7 cellular contexts compared by ENCODE assay signal in genomic region chr10:425365-425764, GRCh38.
DNase-seq lines count a peak whose midpoint lies in the region; ATAC-seq, FAIRE-seq and TF ChIP-seq lines count a peak whose summit lies in the region.
"Not testable (repeated sequence)": the region's sequence is repeated elsewhere in the genome, so short reads cannot be mapped to it uniquely, and the experiment has no call there.

No MANE protein-coding gene starts in this region.

- TF ChIP-seq EP300 in HepG2 (IDR thresholded peaks at IDR 0.05; ENCODE audit: low read depth in 2 of 2, low read length in 2 of 2); HepG2 (CRISPR knock-in tag; IDR thresholded peaks at IDR 0.05; ENCODE audit: borderline replicate concordance): not testable (repeated sequence)

- H3K27me3 ChIP-seq in GM23248 (replicated peaks; ENCODE audit: insufficient read depth); MG63; HepG2 (ENCODE audit: control insufficient read depth in 1 of 2, insufficient read depth in 2 of 2, low read length in 2 of 2): not testable (repeated sequence)

- intact Hi-C loops in activated CD4-positive, alpha-beta memory T cell treated with anti-CD3 and anti-CD28 coated beads for 36 hours (cut with micrococcal nuclease); HepG2 (cut with micrococcal nuclease; ENCODE audit: unreplicated experiment): not testable (repeated sequence)

- H3K4me3 Mint-ChIP-seq in activated CD4-positive, alpha-beta memory T cell treated with anti-CD3 and anti-CD28 coated beads for 36 hours, result not testable (repeated sequence)

- not testable (repeated sequence) for H3K27ac Mint-ChIP-seq in activated CD4-positive, alpha-beta memory T cell treated with anti-CD3 and anti-CD28 coated beads for 36 hours

- not testable (repeated sequence) for H3K27me3 Mint-ChIP-seq in activated CD4-positive, alpha-beta memory T cell treated with anti-CD3 and anti-CD28 coated beads for 36 hours

- not testable (repeated sequence) for H3K27ac ChIP-seq in GM23248; epithelial cell of prostate; HepG2 (ENCODE audit: extremely low read length, insufficient read depth, low read length)

- not testable (repeated sequence) for H3K9me2 ChIP-seq in GM23248 (ENCODE audit: insufficient read depth)

- ATAC-seq in HepG2, result not testable (repeated sequence)

- not testable (repeated sequence) for TF ChIP-seq CTCF in HepG2 (CRISPR knock-in tag; IDR thresholded peaks at IDR 0.05)

- H3K36me3 ChIP-seq in GM23248 (ENCODE audit: low read depth); MG63; HepG2 (replicated peaks in 1 of 2; ENCODE audit: control insufficient read depth in 1 of 2, insufficient read depth in 2 of 2, low read length in 2 of 2): not testable (repeated sequence)

- peaks cover 20% of the 10 kb centered on the region for H3K79me2 ChIP-seq in GM23248 (ENCODE audit: insufficient read depth)
- H3K79me2 ChIP-seq in HepG2 (ENCODE audit: insufficient read depth, low read length), result not testable (repeated sequence)

- peaks cover 30% of the 10 kb centered on the region for H3F3A ChIP-seq in GM23248 (ENCODE audit: insufficient read depth)

- CTCF ChIA-PET in activated CD4-positive, alpha-beta memory T cell treated with anti-CD3 and anti-CD28 coated beads for 36 hours (lab: Charles Lee); HepG2 (lab: Yijun Ruan, JAX; ENCODE audit: low intra/inter-chr PET ratio, low total read pairs): not testable (repeated sequence)

- not testable (repeated sequence) for TF ChIP-seq RAD21 in HepG2 (CRISPR knock-in tag; IDR thresholded peaks at IDR 0.05)

- H3K9ac ChIP-seq in GM23248; HepG2 (ENCODE audit: insufficient read depth, low read depth, low read length): not testable (repeated sequence)

- H3K36me3 Mint-ChIP-seq in activated CD4-positive, alpha-beta memory T cell treated with anti-CD3 and anti-CD28 coated beads for 36 hours, result not testable (repeated sequence)

- not testable (repeated sequence) for FAIRE-seq in HepG2 (lab: Jason Lieb, UNC)

- in situ Hi-C loops in GM23248 (cut with MboI); HepG2 (cut with HindIII; ENCODE audit: extremely low pct_ligation_motif_present, low pct_unique_long_range_greater_than_20kb): not testable (repeated sequence)

- not testable (repeated sequence) for H3K4me1 ChIP-seq in GM23248 (ENCODE audit: insufficient read depth); HepG2 (ENCODE audit: insufficient read depth, low read length)

- H4K20me1 ChIP-seq in GM23248 (ENCODE audit: insufficient read depth); HepG2 (ENCODE audit: insufficient read depth, low read length): not testable (repeated sequence)

- H3K4me3 ChIP-seq in GM23248; MG63; HepG2 (replicated peaks in 1 of 3; ENCODE audit: insufficient read depth in 1 of 3, low read depth in 2 of 3, low read length in 3 of 3): not testable (repeated sequence)

- TF ChIP-seq POLR2A in HepG2 (IDR thresholded peaks at IDR 0.05; ENCODE audit: insufficient read depth in 1 of 2, low read depth in 2 of 2, low read length in 2 of 2), result not testable (repeated sequence)

- not testable (repeated sequence) for H3K9me3 Mint-ChIP-seq in activated CD4-positive, alpha-beta memory T cell treated with anti-CD3 and anti-CD28 coated beads for 36 hours

- POLR2A ChIA-PET in activated CD4-positive, alpha-beta memory T cell treated with anti-CD3 and anti-CD28 coated beads for 36 hours (lab: Charles Lee); HepG2 (lab: Yijun Ruan, JAX): not testable (repeated sequence)

- not testable (repeated sequence) for H3K4me2 ChIP-seq in GM23248 (ENCODE audit: unreplicated experiment); HepG2 (ENCODE audit: low read depth, low read length)

- not testable (repeated sequence) for H3K9me3 ChIP-seq in GM23248 (ENCODE audit: low read depth); MG63; HepG2 (ENCODE audit: low read length)

- DNase-seq in GM23248 (peak; percentile 56), MG63 (peak; percentile 4), amniotic epithelial cell (ENCODE audit: low read depth) (peak; percentile 10), epithelial cell of prostate (ENCODE audit: low read depth, low spot score) (peak; percentile 51)
- peak; percentile 36 for DNase-seq in activated CD4-positive, alpha-beta memory T cell treated with anti-CD3 and anti-CD28 coated beads for 36 hours
- not testable (repeated sequence) for DNase-seq in HepG2 (ENCODE audit: low spot score)
- DNase-seq in stimulated activated CD4-positive, alpha-beta T cell treated with anti-CD3 and anti-CD28 coated beads, Interleukin-4, amount 100 ng/mL, for 24 hours, result peak; percentile 10

- not testable (repeated sequence) for H3K4me1 Mint-ChIP-seq in activated CD4-positive, alpha-beta memory T cell treated with anti-CD3 and anti-CD28 coated beads for 36 hours (ENCODE audit: low read depth)

- WGBS in GM23248 (ENCODE audit: low coverage in 1 of 2, low lambda C conversion rate in 2 of 2, missing lambda C conversion rate in 2 of 2), 2 experiments, result 93 to 95% methylated on average over 12 of the region's 12 CpGs
- 99% methylated on average over 12 of the region's 12 CpGs for WGBS in HepG2 (ENCODE audit: low lambda C conversion rate)

- BruUV-seq in HepG2 (replicated peaks; lab: Mats Ljungman, UMichigan), result not testable (repeated sequence)

- not testable (repeated sequence) for H2AFZ ChIP-seq in GM23248; HepG2 (ENCODE audit: low read length)

TF ChIP-seq in HepG2, 621 proteins besides CTCF, POLR2A, EP300 and RAD21:
- peak; percentile 19; the same call in 1 of the 2 replicates for TF ChIP-seq CREB1 (IDR thresholded peaks at IDR 0.05)
- TF ChIP-seq CREB1 (CRISPR knock-in tag; IDR thresholded peaks at IDR 0.05), result not testable (repeated sequence)
TF ChIP-seq in HepG2: peak in this region for 1; not testable (repeated sequence) for 620.
